In the genomic region with DNA sequence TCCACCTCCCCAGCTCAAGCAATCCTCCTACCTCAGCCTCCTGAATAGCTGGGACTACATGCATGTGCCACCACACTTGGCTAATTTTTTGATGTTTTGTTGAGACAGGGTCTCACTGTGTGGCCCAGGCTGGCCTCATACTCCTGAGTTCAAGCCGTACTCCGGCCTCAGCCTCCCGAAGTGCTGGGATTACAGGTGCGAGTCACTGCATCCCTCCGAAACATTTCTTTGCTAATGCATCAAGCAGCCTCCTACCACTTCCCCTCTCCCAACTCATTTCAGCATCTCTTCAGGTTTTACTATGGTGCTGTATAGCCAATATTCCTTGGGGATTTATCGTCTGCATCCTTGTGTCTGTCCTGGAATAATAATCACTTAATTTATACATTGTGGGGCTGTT, we compare ENCODE assay signal across 1 cellular context.
TF ChIP-seq lines count a peak whose summit lies in the region.

No MANE protein-coding gene starts in this region.

TF ChIP-seq in H1, 55 proteins besides CTCF, POLR2A, EP300 and RAD21:
- peak; percentile 62; the same call in 1 of the 2 replicates for TF ChIP-seq POLR2AphosphoS5 (IDR thresholded peaks at IDR 0.05; ENCODE audit: low read depth, low read length)
- TF ChIP-seq CHD2 (IDR thresholded peaks at IDR 0.05; ENCODE audit: low read length) = no peak
TF ChIP-seq in H1: peak in this region for 1.
